Comparison of ENCODE assay signal across 1 cellular context in the genomic region with DNA sequence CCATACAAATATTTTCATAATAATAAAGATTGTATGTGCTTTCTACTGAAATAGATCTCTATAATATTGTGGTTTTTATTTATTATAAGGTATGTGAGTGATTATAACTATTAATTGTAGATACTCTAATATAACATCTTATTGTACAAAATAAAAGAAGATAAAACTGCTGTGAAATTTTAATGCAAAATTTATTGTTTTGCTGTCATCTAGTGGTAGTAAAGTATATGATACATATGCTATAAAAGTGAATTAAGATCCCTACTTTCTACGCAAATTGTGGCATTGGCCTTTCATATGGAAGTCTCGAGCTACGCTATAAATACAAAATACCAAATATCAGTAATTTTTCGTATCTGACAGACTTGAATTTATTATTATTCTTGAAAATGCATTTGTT.
TF ChIP-seq lines count a peak whose summit lies in the region.

No MANE protein-coding gene starts in this region.

TF ChIP-seq in GM23338, 12 proteins besides CTCF, POLR2A, EP300 and RAD21 (continued from another document):
- TF ChIP-seq REST (IDR thresholded peaks at IDR 0.05; ENCODE audit: unreplicated experiment) (no peak), POLR2AphosphoS5 (IDR thresholded peaks at IDR 0.05; ENCODE audit: low read depth) (no peak), NANOG (IDR thresholded peaks at IDR 0.05; ENCODE audit: borderline replicate concordance) (no peak), STAT1 (IDR thresholded peaks at IDR 0.05; ENCODE audit: unreplicated experiment) (no peak), ZNF462 (CRISPR knock-in tag; IDR thresholded peaks at IDR 0.05) (no peak), EZH2phosphoT487 (IDR thresholded peaks at IDR 0.05; ENCODE audit: unreplicated experiment) (no peak), JUNB (IDR thresholded peaks at IDR 0.05; ENCODE audit: unreplicated experiment) (no peak), ETS1 (IDR thresholded peaks at IDR 0.05) (no peak)
